9 cellular contexts compared by ENCODE assay signal in genomic region chr2:24046599-24046929, GRCh38. TPM values are rescaled to one million over a fixed set of nuclear protein-coding genes. Genes with fewer than 3 reads are reported as not detected.
DNase-seq lines count a peak whose midpoint lies in the region; ATAC-seq and TF ChIP-seq lines count a peak whose summit lies in the region.
"Had no signal": no experiment of that assay in that cellular context is flagged by ENCODE, and none has a peak within 500 bp of the region (broad histone marks: within the 10 kb centered on the region; RNA-seq: fewer than 3 reads in every experiment).

No MANE protein-coding gene starts in this region.

- peak overlapping the region; percentile 87 for H2AFZ ChIP-seq in SK-N-SH (ENCODE audit: low read depth)

- H3K27me3 ChIP-seq in SK-N-SH (ENCODE audit: insufficient read depth) (no peaks in the 10 kb centered on the region), gastrocnemius medialis (peaks cover 8 to 21% (median 18%) of the 10 kb centered on the region in 3 donors)

- peak overlapping the region; percentile 71 for H3K4me2 ChIP-seq in SK-N-SH

- no peaks in the 10 kb centered on the region for H4K20me1 ChIP-seq in SK-N-SH (ENCODE audit: insufficient read depth)

- peak overlapping the region; percentile 75 for H3K9ac ChIP-seq in SK-N-SH

- peaks cover 52% of the 10 kb centered on the region for H3K79me2 ChIP-seq in SK-N-SH (ENCODE audit: insufficient read depth)

- H3K27ac ChIP-seq in SK-N-SH (ENCODE audit: low read depth in 2 of 2, low read length in 1 of 2) (peak overlapping the region in 1 of 2 experiments; percentile 54; a peak in 1 of 4 replicates), gastrocnemius medialis (peak overlapping the region; percentile 79 to 85 (median 82))

- POLR2A ChIA-PET in SK-N-SH (lab: Yijun Ruan, JAX), result interaction anchor here (1.0 to 1.7 kb wide), 5 partner anchors 12 to 222 kb away, joined by 3 to 16 read pairs (median 4); partner anchors contain the start of genes SF3B6 and TP53I3

- H3K4me3 ChIP-seq in GM12864 (ENCODE audit: low read depth, low read length) (peak overlapping the region; percentile 78), SK-N-SH (ENCODE audit: low read depth in 2 of 2, low read length in 1 of 2) (peak overlapping the region; percentile 75 to 89), fibroblast of pulmonary artery (replicated peaks; ENCODE audit: low read depth, low read length) (peak overlapping the region; percentile 93), gastrocnemius medialis (peak overlapping the region; percentile 68 to 98 (median 90))

- peaks cover 15% of the 10 kb centered on the region for H3F3A ChIP-seq in SK-N-SH (replicated peaks; ENCODE audit: insufficient read depth)

- TF ChIP-seq EP300 in SK-N-SH (IDR thresholded peaks at IDR 0.05; ENCODE audit: borderline replicate concordance in 1 of 2, low read depth in 1 of 2, low read length in 1 of 2), result no peak

- in situ Hi-C loops in gastrocnemius medialis (cut with MboI; ENCODE audit: low sequenced_read_pairs in 4 of 4), result loop anchor here in 1 of 4 donors (10.0 to 25.0 kb wide), 2 partner anchors 78 to 109 kb away; partner anchors contain the start of genes ATAD2B, FAM228B, PFN4 and UBXN2A

- WGBS in SK-N-SH (ENCODE audit: low lambda C conversion rate), result 1% methylated on average over 2 of the region's 2 CpGs

- H3K9me3 ChIP-seq in SK-N-SH, result no peaks in the 10 kb centered on the region
- no peaks in the 10 kb centered on the region for H3K9me3 ChIP-seq in gastrocnemius medialis

- TF ChIP-seq CTCF in GM12864 (IDR thresholded peaks at IDR 0.05; ENCODE audit: low read depth, low read length, missing control alignments), result no peak
- TF ChIP-seq CTCF in SK-N-SH (IDR thresholded peaks at IDR 0.05), result no peak
- TF ChIP-seq CTCF in fibroblast of pulmonary artery (IDR thresholded peaks at IDR 0.05; ENCODE audit: low read length, missing control alignments), result no peak
- no peak for TF ChIP-seq CTCF in gastrocnemius medialis (IDR thresholded peaks at IDR 0.05 in 4 of 5, conservative IDR thresholded peaks at IDR 0.05 in 1 of 5)

- DNase-seq in GM12864 (ENCODE audit: low read depth) (no peak), SK-N-SH (no peak), fibroblast of pulmonary artery (ENCODE audit: low read depth) (peak; percentile 6), gastrocnemius medialis (no peak), T1000 (lab: John Stamatoyannopoulos, UW) (no peak)
- no peak for DNase-seq in stimulated activated CD4-positive, alpha-beta T cell treated with anti-CD3 and anti-CD28 coated beads, Interleukin-2, amount 100 ng/mL, for 24 hours
- DNase-seq in stimulated activated naive CD4-positive, alpha-beta T cell treated with Interleukin-2 at 50 U/mL for 16 hours (lab: John Stamatoyannopoulos, UW), result no peak

- ATAC-seq in gastrocnemius medialis (no peak), GM19452 (IDR thresholded peaks at IDR 0.05; ENCODE audit: unreplicated experiment) (no peak)

- H3K36me3 ChIP-seq in SK-N-SH (replicated peaks in 1 of 2; ENCODE audit: control insufficient read depth in 1 of 2, insufficient read depth in 2 of 2, low read length in 1 of 2), result no peaks in the 10 kb centered on the region
- no peaks in the 10 kb centered on the region for H3K36me3 ChIP-seq in gastrocnemius medialis

- CTCF ChIA-PET in SK-N-SH (lab: Yijun Ruan, JAX), result interaction anchor here (0.6 to 5.1 kb wide), 3 partner anchors 119 to 352 kb away, joined by 3 to 38 read pairs (median 5); partner anchors contain the start of gene ATAD2B

- H3K9me2 ChIP-seq in SK-N-SH, result no peaks in the 10 kb centered on the region

- no peak for TF ChIP-seq RAD21 in SK-N-SH (IDR thresholded peaks at IDR 0.05; ENCODE audit: low read length)

- H3K4me1 ChIP-seq in SK-N-SH (ENCODE audit: control insufficient read depth in 1 of 2, insufficient read depth in 2 of 2, low read depth in 1 of 2, low read length in 1 of 2), result peaks cover 3 to 16% of the 10 kb centered on the region in 2 experiments; a peak in 2 of 4 replicates
- H3K4me1 ChIP-seq in gastrocnemius medialis, result peaks cover 19 to 27% of the 10 kb centered on the region in 2 donors

- intact Hi-C loops in gastrocnemius medialis (cut with DNase I; ENCODE audit: low total_unique reads), result loop anchor here (2.0 kb wide), 3 partner anchors 38 to 120 kb away; partner anchors contain the start of genes ATAD2B, FAM228B, PFN4 and TP53I3

- TF ChIP-seq POLR2A in gastrocnemius medialis (IDR thresholded peaks at IDR 0.05), result no peak

TF ChIP-seq in SK-N-SH, 30 proteins besides CTCF, POLR2A, EP300 and RAD21:
- TF ChIP-seq NFIC (IDR thresholded peaks at IDR 0.05; ENCODE audit: borderline replicate concordance) (no peak), CHD2 (IDR thresholded peaks at IDR 0.05; ENCODE audit: low read length, partially characterized antibody) (no peak), FOXJ3 (CRISPR knock-in tag; IDR thresholded peaks at IDR 0.05) (no peak), GABPA (IDR thresholded peaks at IDR 0.05; ENCODE audit: low read depth) (no peak), EZH2phosphoT487 (IDR thresholded peaks at IDR 0.05; ENCODE audit: borderline replicate concordance, low read depth) (no peak), FOSL2 (IDR thresholded peaks at IDR 0.05; ENCODE audit: borderline replicate concordance, low read depth) (no peak), ELF1 (IDR thresholded peaks at IDR 0.05) (no peak), NRF1 (IDR thresholded peaks at IDR 0.05; ENCODE audit: low read depth, low read length) (no peak), YY1 (IDR thresholded peaks at IDR 0.05; ENCODE audit: low read depth) (no peak), ZBTB33 (IDR thresholded peaks at IDR 0.05; ENCODE audit: borderline replicate concordance, low read depth) (no peak), FOXM1 (IDR thresholded peaks at IDR 0.05; ENCODE audit: low read depth) (no peak), TAF1 (IDR thresholded peaks at IDR 0.05; ENCODE audit: borderline replicate concordance, low read depth, low read length) (no peak), USF2 (IDR thresholded peaks at IDR 0.05; ENCODE audit: borderline replicate concordance, low read depth, low read length) (no peak), IRF3 (IDR thresholded peaks at IDR 0.05; ENCODE audit: low read depth, low read length) (no peak), USF1 (IDR thresholded peaks at IDR 0.05; ENCODE audit: borderline replicate concordance, low read depth) (no peak)

RNA-seq across cellular contexts. Expression of gene WDCP, which starts 0.6 kb away (rescaled TPM):
- polyA plus RNA-seq in SK-N-SH (2012; rRNA removed), result 7.1 and 11.9 TPM in 2 replicates
- polyA plus RNA-seq in SK-N-SH (2012; cell fraction: cytosol; rRNA removed), result 7.2 and 8.2 TPM in 2 replicates
- 11.9 and 20.3 TPM in 2 replicates for polyA plus RNA-seq in SK-N-SH (2012; cell fraction: nucleus; rRNA removed)
- total RNA-seq in gastrocnemius medialis, result 1 to 10 TPM; 4.8 to 8.4 (median 8.3) TPM

RNA-seq across cellular contexts. Expression of gene FKBP1B, which starts 3.0 kb away (rescaled TPM):
- 69.7 and 72.4 TPM in 2 replicates for polyA plus RNA-seq in SK-N-SH (2012; rRNA removed)
- 70.9 and 74.8 TPM in 2 replicates for polyA plus RNA-seq in SK-N-SH (2012; cell fraction: cytosol; rRNA removed)
- 35.5 and 45.1 TPM in 2 replicates for polyA plus RNA-seq in SK-N-SH (2012; cell fraction: nucleus; rRNA removed)
- total RNA-seq in gastrocnemius medialis, result 1 to 10 TPM in 2 of 4 donors, under 1 TPM in 1, not detected in 1; 0.91 to 2.9 (median 1.5) TPM

RNA-seq across cellular contexts. Expression of gene SF3B6, which starts 29.6 kb away (rescaled TPM):
- 275 and 295 TPM in 2 replicates for polyA plus RNA-seq in SK-N-SH (2012; rRNA removed)
- polyA plus RNA-seq in SK-N-SH (2012; cell fraction: cytosol; rRNA removed), result 400 and 550 TPM in 2 replicates
- 99.6 and 106 TPM in 2 replicates for polyA plus RNA-seq in SK-N-SH (2012; cell fraction: nucleus; rRNA removed)
- 10 to 100 TPM; 55.2 to 88.1 (median 70.5) TPM for total RNA-seq in gastrocnemius medialis

RNA-seq across cellular contexts. Expression of gene MFSD2B, which starts 36.7 kb away (rescaled TPM):
- polyA plus RNA-seq in SK-N-SH (2012; rRNA removed), result 0.16 TPM in 1 of 2 replicates, not detected in the other
- 0.09 TPM in 2 replicates for polyA plus RNA-seq in SK-N-SH (2012; cell fraction: cytosol; rRNA removed)
- 0.25 and 0.38 TPM in 2 replicates for polyA plus RNA-seq in SK-N-SH (2012; cell fraction: nucleus; rRNA removed)
- total RNA-seq in gastrocnemius medialis, result not detected
- total RNA-seq: subcutaneous adipose tissue had no signal

RNA-seq across cellular contexts. Expression of gene TP53I3, which starts 38.1 kb away (rescaled TPM):
- polyA plus RNA-seq in SK-N-SH (2012; rRNA removed), result 110 and 116 TPM in 2 replicates
- 49.8 and 71.0 TPM in 2 replicates for polyA plus RNA-seq in SK-N-SH (2012; cell fraction: cytosol; rRNA removed)
- polyA plus RNA-seq in SK-N-SH (2012; cell fraction: nucleus; rRNA removed), result 344 and 375 TPM in 2 replicates
- 1 to 10 TPM; 3.3 to 7.6 (median 4.9) TPM for total RNA-seq in gastrocnemius medialis
